18 cellular contexts compared by ENCODE assay signal in the genomic region with DNA sequence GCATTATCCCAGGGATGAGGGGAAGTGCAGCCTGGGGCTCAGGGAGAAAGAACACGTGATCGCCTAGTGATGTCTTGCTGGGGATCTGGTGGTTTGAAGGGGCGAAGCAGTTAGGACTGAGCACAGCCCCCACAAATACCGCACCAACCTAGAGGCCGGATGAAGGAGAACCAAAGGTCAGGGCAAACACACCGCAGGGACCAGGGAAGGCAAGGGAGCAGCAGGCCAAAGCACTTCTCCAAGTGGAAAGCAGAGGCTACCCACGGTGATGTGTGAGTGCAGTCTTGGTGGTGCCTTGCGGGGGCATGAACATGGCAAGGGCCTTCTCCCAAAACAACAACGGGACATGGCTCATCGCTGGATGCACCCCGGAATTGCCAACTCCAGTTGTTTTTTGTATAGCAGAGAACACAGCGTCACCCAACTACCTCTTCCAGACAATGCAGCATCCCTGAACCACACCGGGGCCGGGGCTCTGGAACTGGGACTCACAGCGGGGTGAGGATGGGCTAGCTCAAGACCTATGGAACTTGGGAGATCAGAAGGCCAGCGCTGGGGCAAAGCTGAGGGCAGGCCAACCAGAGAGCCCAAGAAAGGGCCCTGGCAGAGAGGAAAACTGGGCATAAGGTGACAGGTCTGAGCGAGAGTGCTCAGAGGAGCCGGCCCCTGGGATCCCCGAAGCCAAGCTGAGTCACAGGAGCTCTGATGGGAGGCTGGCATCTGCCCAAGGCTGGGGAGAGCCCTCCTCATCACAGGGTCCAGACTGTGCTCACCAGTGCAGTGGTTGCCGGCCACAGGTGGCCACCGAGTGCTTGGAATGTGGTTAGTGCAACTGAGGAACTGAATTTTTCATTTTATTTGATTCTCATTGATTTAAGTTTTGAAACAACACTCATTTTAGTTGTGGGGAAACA. TPM values are rescaled to one million over a fixed set of nuclear protein-coding genes. Genes with fewer than 3 reads are reported as not detected.
DNase-seq lines count a peak whose midpoint lies in the region; ATAC-seq, FAIRE-seq and TF ChIP-seq lines count a peak whose summit lies in the region.
"Had no signal": no experiment of that assay in that cellular context is flagged by ENCODE, and none has a peak within 500 bp of the region (broad histone marks: within the 10 kb centered on the region; RNA-seq: fewer than 3 reads in every experiment).

No MANE protein-coding gene starts in this region.

- intact Hi-C loops in Right ventricle myocardium superior (cut with DNase I) = no loop called here
- intact Hi-C loops in posterior vena cava (cut with DNase I) = no loop called here
- intact Hi-C loops in esophagus squamous epithelium (cut with DNase I) = no loop called here

- 72 to 77% methylated on average over 13 to 14 of the region's 21 CpGs for WGBS in esophagus squamous epithelium, 2 donors

- peak; percentile 55 for FAIRE-seq in HTR-8/SVneo (lab: Jason Lieb, UNC)
- FAIRE-seq: GM12891 had no signal

- TF ChIP-seq CTCF in esophagus squamous epithelium (IDR thresholded peaks at IDR 0.05) = no peak

- H3K4me1 ChIP-seq in esophagus squamous epithelium = no peaks in the 10 kb centered on the region
- H3K4me1 ChIP-seq: BE2C, Peyer's patch, thyroid gland had no signal

- H3K9me3 ChIP-seq in esophagus squamous epithelium = no peaks in the 10 kb centered on the region
- H3K9me3 ChIP-seq: BE2C, Peyer's patch, thyroid gland had no signal

- no peak overlapping the region for H3K4me3 ChIP-seq in esophagus squamous epithelium
- H3K4me3 ChIP-seq: lung, Peyer's patch, thyroid gland had no signal

- no peaks in the 10 kb centered on the region for H3K36me3 ChIP-seq in esophagus squamous epithelium
- H3K36me3 ChIP-seq: BE2C, Peyer's patch, thyroid gland had no signal

- peaks cover 0 to 9% (median 0%) of the 10 kb centered on the region in 4 donors for H3K27me3 ChIP-seq in esophagus squamous epithelium
- H3K27me3 ChIP-seq: BE2C, Peyer's patch, thyroid gland had no signal

- peak; percentile 69 for DNase-seq in HTR-8/SVneo (ENCODE audit: insufficient read length, low spot score)
- DNase-seq in T1000 (lab: John Stamatoyannopoulos, UW) = peak; percentile 19
- peak; percentile 61 for DNase-seq in Right ventricle myocardium superior
- peak; percentile 72 for DNase-seq in posterior vena cava (ENCODE audit: low spot score)
- DNase-seq in esophagus squamous epithelium (lab: John Stamatoyannopoulos, UW) = no peak
- DNase-seq in stimulated activated CD4-positive, alpha-beta T cell treated with anti-CD3 and anti-CD28 coated beads, Interleukin-2, amount 100 ng/mL, for 24 hours = no peak
- no peak for DNase-seq in DMS153 treated with DMSO at 0.1 percent for 48 hours (lab: John Stamatoyannopoulos, UW; ENCODE audit: unreplicated experiment)
- DNase-seq: activated CD4-positive, alpha-beta T cell treated with anti-CD3 and anti-CD28 coated beads, Interleukin-2, amount 50 U/mL, for 4 hours; BE2C; Calu3; NCI-H146; Peyer's patch; stimulated activated CD4-positive, alpha-beta T cell treated with anti-CD3 and anti-CD28 coated beads, Interleukin-12 subunit alpha, Interleukin-12 subunit beta, amount 100 ng/mL, for 4 hours; thyroid gland had no signal

- H3K27ac ChIP-seq in esophagus squamous epithelium = no peak overlapping the region
- H3K27ac ChIP-seq: Peyer's patch, thyroid gland had no signal

- no peak for TF ChIP-seq POLR2A in esophagus squamous epithelium (IDR thresholded peaks at IDR 0.05)

- ATAC-seq in Right ventricle myocardium superior (ENCODE audit: poor library complexity) (peak; percentile 39), GM21576 (IDR thresholded peaks at IDR 0.05; ENCODE audit: unreplicated experiment) (no peak)

RNA-seq across cellular contexts. Expression of a gene that starts 11.1 kb away (rescaled TPM):
- total RNA-seq in Right ventricle myocardium superior (101 TPM), posterior vena cava (10 to 100 TPM; 18.2 to 23.4 TPM), esophagus squamous epithelium (1 to 10 TPM in 2 of 4 donors, under 1 TPM in 2; 0.11 to 2.7 (median 1.3) TPM)
- total RNA-seq: HT-29 had no signal

Comparison
In these comparisons a context has a peak if more than half of its experiments do, and no peak if none do; other contexts are left out.
1. DNase-seq: peak in HTR-8/SVneo (single experiment), T1000 (single experiment), Right ventricle myocardium superior (single experiment) and posterior vena cava (single experiment); none in esophagus squamous epithelium (single experiment), stimulated activated CD4-positive, alpha-beta T cell treated with anti-CD3 and anti-CD28 coated beads, Interleukin-2, amount 100 ng/mL, for 24 hours (0 of 2) and DMS153 treated with DMSO at 0.1 percent for 48 hours (single experiment).
2. RNA of a gene that starts 11.1 kb away (total RNA-seq): 101 TPM in Right ventricle myocardium superior (single experiment) and 18.2 to 23.4 TPM in posterior vena cava; 0.11 to 2.7 TPM in esophagus squamous epithelium; every median in the first group is over 4 times any median in the second.